8 cellular contexts compared by ENCODE assay signal in genomic region chr1:54199765-54200518, GRCh38. TPM values are rescaled to one million over a fixed set of nuclear protein-coding genes. Genes with fewer than 3 reads are reported as not detected.
DNase-seq lines count a peak whose midpoint lies in the region; ATAC-seq and TF ChIP-seq lines count a peak whose summit lies in the region.

A gene with protein sequence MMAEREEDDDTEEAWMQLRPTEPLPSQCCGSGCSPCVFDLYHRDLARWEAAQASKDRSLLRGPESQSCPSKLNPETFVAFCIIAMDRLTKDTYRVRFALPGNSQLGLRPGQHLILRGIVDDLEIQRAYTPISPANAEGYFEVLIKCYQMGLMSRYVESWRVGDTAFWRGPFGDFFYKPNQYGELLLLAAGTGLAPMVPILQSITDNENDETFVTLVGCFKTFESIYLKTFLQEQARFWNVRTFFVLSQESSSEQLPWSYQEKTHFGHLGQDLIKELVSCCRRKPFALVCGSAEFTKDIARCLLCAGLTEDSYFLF (minus strand): TSS chr1:54200030. CDS start chr1:54195616, 4,414 bp downstream.
Gene MRPL37, plus strand, starts transcription at chr1:54200167. Its CDS starts 77 bp downstream, at chr1:54200244.

- CTCF ChIA-PET in activated B cell treated with CpG ODN at 0.5 μM for 24 hours (lab: Charles Lee): interaction anchor here (1.0 to 1.6 kb wide), 2 partner anchors 289 to 321 kb away, joined by 4 read pairs; no protein-coding TSS in a partner anchor

- peaks cover 30% of the 10 kb centered on the region for H3K36me3 Mint-ChIP-seq in activated B cell treated with CpG ODN at 0.5 μM for 24 hours (ENCODE audit: low read depth)

- H3K27ac Mint-ChIP-seq in activated B cell treated with CpG ODN at 0.5 μM for 24 hours: peak within 1 kb of the TSS; percentile 81

- TF ChIP-seq CTCF in AG09319 (IDR thresholded peaks at IDR 0.05; ENCODE audit: low read depth, low read length): no peak
- no peak for TF ChIP-seq CTCF in activated B cell treated with CpG ODN at 0.5 μM for 24 hours (IDR thresholded peaks at IDR 0.05)
- peak in 1 of 11 experiments; percentile 12 for TF ChIP-seq CTCF in spleen (IDR thresholded peaks at IDR 0.05 in 8 of 11, conservative IDR thresholded peaks at IDR 0.05 in 3 of 11)

- H3K9me3 ChIP-seq in spleen: no peaks in the 10 kb centered on the region

- H3K9me3 Mint-ChIP-seq in activated B cell treated with CpG ODN at 0.5 μM for 24 hours: no peaks in the 10 kb centered on the region

- DNase-seq in AG09319 (ENCODE audit: extremely low read depth, low read depth) (peak; percentile 90), NCI-H345 (lab: John Stamatoyannopoulos, UW) (peak; percentile 99), activated B cell treated with CpG ODN at 0.5 μM for 24 hours (peak; percentile 74), caudate nucleus (lab: John Stamatoyannopoulos, UW) (peak; percentile 31 to 97 (median 88)), iris pigment epithelial cell (ENCODE audit: low read depth) (peak; percentile 97), spleen (peak; percentile 95)

- no peaks in the 10 kb centered on the region for H3K27me3 ChIP-seq in spleen (replicated peaks in 1 of 7)

- H3K36me3 ChIP-seq in spleen: peaks cover 0 to 39% (median 14%) of the 10 kb centered on the region in 6 donors

- TF ChIP-seq POLR2A in spleen (IDR thresholded peaks at IDR 0.05): peak in 1 of 3 donors; percentile 1

- no peaks in the 10 kb centered on the region for H3K27me3 Mint-ChIP-seq in activated B cell treated with CpG ODN at 0.5 μM for 24 hours

- intact Hi-C loops in activated B cell treated with CpG ODN at 0.5 μM for 24 hours (cut with micrococcal nuclease): loop anchor here (1.0 to 5.0 kb wide), 7 partner anchors 147 to 873 kb away; partner anchors contain the start of genes LRP8, NDC1, PARS2 and TCEANC2
- intact Hi-C loops in spleen (cut with DNase I; ENCODE audit: low total_unique reads): no loop called here

- H3K4me3 Mint-ChIP-seq in activated B cell treated with CpG ODN at 0.5 μM for 24 hours: peak within 1 kb of the TSS; percentile 92

- ATAC-seq in GM19025 (IDR thresholded peaks at IDR 0.05; ENCODE audit: low read depth, unreplicated experiment) (peak; percentile 94), HG03280 (IDR thresholded peaks at IDR 0.05; ENCODE audit: unreplicated experiment) (peak; percentile 97), activated B cell treated with CpG ODN at 0.5 μM for 24 hours (ENCODE audit: low read depth) (peak; percentile 99)

- H3K4me1 ChIP-seq in spleen: peaks cover 11 to 53% (median 36%) of the 10 kb centered on the region in 6 donors

- POLR2A ChIA-PET in activated B cell treated with CpG ODN at 0.5 μM for 24 hours (lab: Charles Lee): interaction anchor here (0.8 to 2.0 kb wide), 8 partner anchors 10 to 602 kb away, joined by 3 to 26 read pairs (median 5); partner anchors contain the start of genes IFT25, NDC1, SSBP3 and TCEANC2

- WGBS in spleen, 5 donors: 0 to 1% (median 0%) methylated on average over 18 to 51 of the region's 51 CpGs

- peak within 1 kb of the TSS; percentile 69 to 95 (median 91) for H3K4me3 ChIP-seq in spleen

- H3K27ac ChIP-seq in caudate nucleus (ENCODE audit: low read depth, low read length) (peak within 1 kb of the TSS; percentile 48), spleen (peak within 1 kb of the TSS; percentile 30 to 87 (median 80))

- H3K4me1 Mint-ChIP-seq in activated B cell treated with CpG ODN at 0.5 μM for 24 hours: peaks cover 32% of the 10 kb centered on the region

RNA-seq across cellular contexts. Expression of the first gene that starts in this region (rescaled TPM):
- total RNA-seq in activated B cell treated with CpG ODN at 0.5 μM for 24 hours (8.4 and 8.7 TPM in 2 replicates), spleen (10 to 100 TPM in 4 of 7 donors, 1 to 10 TPM in 3; 6.6 to 15.1 (median 11.0) TPM)
- 1 to 10 TPM; 1.3 to 3.5 (median 1.5) TPM for polyA plus RNA-seq in spleen

RNA-seq across cellular contexts. Expression of gene MRPL37, which starts in this region (rescaled TPM):
- total RNA-seq in activated B cell treated with CpG ODN at 0.5 μM for 24 hours: 62.5 and 64.1 TPM in 2 replicates
- total RNA-seq in spleen: 10 to 100 TPM; 38.3 to 55.9 (median 50.1) TPM
- polyA plus RNA-seq in spleen: 10 to 100 TPM; 20.4 to 42.5 (median 38.4) TPM

Comparison
In these comparisons a context has a peak if more than half of its experiments do, and no peak if none do; other contexts are left out.
1. Peak in every context shown above with its lines: DNase-seq, ATAC-seq, H3K4me3 ChIP-seq and H3K27ac ChIP-seq.